Comparison of ENCODE assay signal across 9 cellular contexts in the genomic region with DNA sequence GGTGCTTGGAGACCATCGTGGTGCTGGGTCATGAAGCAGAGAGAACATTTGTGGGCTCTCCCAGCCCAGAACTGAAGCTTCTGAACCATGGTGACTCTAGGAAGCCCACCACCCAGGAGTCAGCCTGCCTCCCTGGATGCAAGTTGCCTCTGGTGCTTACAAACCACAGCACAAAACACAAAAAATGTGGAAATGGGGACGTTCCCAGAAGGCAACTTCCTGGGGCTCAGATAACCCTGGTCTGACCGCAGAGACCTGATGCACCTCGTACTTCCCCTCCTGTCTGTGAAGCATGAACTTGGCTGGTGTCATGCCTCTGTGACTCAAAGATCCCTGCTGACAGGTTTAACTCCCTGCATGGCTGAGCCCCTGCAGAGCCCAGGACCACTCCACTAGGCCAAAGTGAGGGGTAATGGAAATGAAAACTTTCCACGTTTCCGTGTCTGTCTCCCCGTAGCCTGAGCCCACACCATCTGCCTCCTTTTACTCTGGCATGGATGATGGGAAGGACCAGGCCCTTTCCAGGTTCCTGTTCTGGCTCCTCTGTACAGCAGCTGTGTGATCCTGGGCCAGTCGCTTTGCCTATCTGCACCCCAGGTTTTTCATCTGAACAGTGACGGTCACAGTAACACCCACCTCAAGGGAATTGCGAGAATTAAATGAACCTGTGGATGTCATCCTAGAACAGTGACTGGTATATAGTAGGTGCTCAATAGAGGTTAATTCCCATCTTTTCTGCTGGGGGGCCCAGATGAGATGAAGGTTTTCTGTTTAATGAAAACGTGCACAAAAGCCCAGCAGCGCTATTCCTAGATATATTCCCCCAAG. TPM values are rescaled to one million over a fixed set of nuclear protein-coding genes. Genes with fewer than 3 reads are reported as not detected.
DNase-seq lines count a peak whose midpoint lies in the region; ATAC-seq and TF ChIP-seq lines count a peak whose summit lies in the region.
"Had no signal": no experiment of that assay in that cellular context is flagged by ENCODE, and none has a peak within 500 bp of the region (broad histone marks: within the 10 kb centered on the region; RNA-seq: fewer than 3 reads in every experiment).

No MANE protein-coding gene starts in this region.

- H3K27ac ChIP-seq in breast epithelium: no peak overlapping the region

- no peak overlapping the region for H3K4me3 ChIP-seq in breast epithelium

- H3K4me1 Mint-ChIP-seq in activated B cell treated with CpG ODN at 0.5 μM for 24 hours (peaks cover 94% of the 10 kb centered on the region), naive B cell (peaks cover 57 to 97% (median 77%) of the 10 kb centered on the region in 3 donors)

- H3K36me3 ChIP-seq in breast epithelium: no peaks in the 10 kb centered on the region

- POLR2A ChIA-PET in activated B cell treated with CpG ODN at 0.5 μM for 24 hours (lab: Charles Lee): interaction anchor here (0.6 to 14.8 kb wide), 7 partner anchors 15 to 99 kb away, joined by 3 to 268 read pairs (median 33); a partner anchor contains a TSS

- TF ChIP-seq POLR2A in breast epithelium (IDR thresholded peaks at IDR 0.05): no peak

- H3K4me1 ChIP-seq in breast epithelium: no peaks in the 10 kb centered on the region

- peak overlapping the region; percentile 76 for H3K4me3 Mint-ChIP-seq in activated B cell treated with CpG ODN at 0.5 μM for 24 hours
- H3K4me3 Mint-ChIP-seq in naive B cell: peak overlapping the region; percentile 66 to 90 (median 84)

- CTCF ChIA-PET in activated B cell treated with CpG ODN at 0.5 μM for 24 hours (lab: Charles Lee): interaction anchor here (0.8 to 4.6 kb wide), 5 partner anchors 8 to 56 kb away, joined by 3 to 18 read pairs (median 4); no protein-coding TSS in a partner anchor

- H3K36me3 Mint-ChIP-seq in activated B cell treated with CpG ODN at 0.5 μM for 24 hours (ENCODE audit: low read depth) (peaks cover 24% of the 10 kb centered on the region), naive B cell (no peaks in the 10 kb centered on the region)

- H3K27ac Mint-ChIP-seq in activated B cell treated with CpG ODN at 0.5 μM for 24 hours (peak overlapping the region; percentile 95), naive B cell (peak overlapping the region; percentile 95 to 100 (median 98))

- ATAC-seq in GM19372 (IDR thresholded peaks at IDR 0.05; ENCODE audit: low read depth, unreplicated experiment): peak; percentile 63
- ATAC-seq in HG03139 (IDR thresholded peaks at IDR 0.05; ENCODE audit: unreplicated experiment): peak; percentile 64
- ATAC-seq in activated B cell treated with CpG ODN at 0.5 μM for 24 hours (ENCODE audit: low read depth): peak; percentile 78
- peak; percentile 91 for ATAC-seq in naive B cell (ENCODE audit: low read depth in 2 of 2)

- H3K9me3 Mint-ChIP-seq in activated B cell treated with CpG ODN at 0.5 μM for 24 hours (no peaks in the 10 kb centered on the region), naive B cell (no peaks in the 10 kb centered on the region)

- DNase-seq in activated B cell treated with CpG ODN at 0.5 μM for 24 hours (peak; percentile 52), naive B cell (peak; percentile 76), breast epithelium (ENCODE audit: low spot score in 2 of 2) (no peak), AG20443 (ENCODE audit: low spot score) (no peak), DMS 273 (lab: John Stamatoyannopoulos, UW; ENCODE audit: unreplicated experiment) (no peak), NCI-H187 treated with DMSO at 0.1 percent for 48 hours (lab: John Stamatoyannopoulos, UW) (no peak)

- intact Hi-C loops in activated B cell treated with CpG ODN at 0.5 μM for 24 hours (cut with micrococcal nuclease) (loop anchor here (1.0 kb wide), 4 partner anchors 10 to 58 kb away; a partner anchor contains a TSS), breast epithelium (cut with DNase I; ENCODE audit: low total_unique reads) (no loop called here)

- TF ChIP-seq CTCF in activated B cell treated with CpG ODN at 0.5 μM for 24 hours (IDR thresholded peaks at IDR 0.05) (no peak), breast epithelium (IDR thresholded peaks at IDR 0.05) (no peak)

- H3K27me3 ChIP-seq in breast epithelium: no peaks in the 10 kb centered on the region

- no peaks in the 10 kb centered on the region for H3K9me3 ChIP-seq in breast epithelium

- no peaks in the 10 kb centered on the region for H3K27me3 Mint-ChIP-seq in activated B cell treated with CpG ODN at 0.5 μM for 24 hours
- no peaks in the 10 kb centered on the region for H3K27me3 Mint-ChIP-seq in naive B cell

RNA-seq across cellular contexts. Expression of a gene that starts 57.7 kb away (rescaled TPM):
- total RNA-seq in activated B cell treated with CpG ODN at 0.5 μM for 24 hours (98.3 and 99.3 TPM in 2 replicates), breast epithelium (10 to 100 TPM in 1 of 3 donors, 1 to 10 TPM in 2; 3.7 to 10.8 (median 8.2) TPM)
- polyA plus RNA-seq in naive B cell (ENCODE audit: low read depth in 6 of 6): 10 to 100 TPM; 22.1 to 54.6 (median 38.4) TPM
- total RNA-seq: fibroblast of villous mesenchyme had no signal

Comparison
In these comparisons a context has a peak if more than half of its experiments do, and no peak if none do; other contexts are left out.
1. DNase-seq: peak in activated B cell treated with CpG ODN at 0.5 μM for 24 hours (single experiment) and naive B cell (single experiment); none in breast epithelium (0 of 2), AG20443 (single experiment), DMS 273 (single experiment) and NCI-H187 treated with DMSO at 0.1 percent for 48 hours (single experiment).
2. Peak in every context shown above with its lines, with median percentiles within 50 percentile points of each other: ATAC-seq.